In genomic region chr1:1264868-1265272, GRCh38 we compare ENCODE assay signal across 11 cellular contexts. TPM values are rescaled to one million over a fixed set of nuclear protein-coding genes. Genes with fewer than 3 reads are reported as not detected.
DNase-seq lines count a peak whose midpoint lies in the region; ATAC-seq, FAIRE-seq and TF ChIP-seq lines count a peak whose summit lies in the region.
"Had no signal": no experiment of that assay in that cellular context is flagged by ENCODE, and none has a peak within 500 bp of the region (broad histone marks: within the 10 kb centered on the region; RNA-seq: fewer than 3 reads in every experiment).

No MANE protein-coding gene starts in this region.

- H3K27ac ChIP-seq in A673 (ENCODE audit: low read depth, low read length, poor library complexity, severe bottlenecking): no peak overlapping the region
- H3K27ac ChIP-seq in caudate nucleus (ENCODE audit: low read depth, low read length): no peak overlapping the region

- no peaks in the 10 kb centered on the region for H3K9me3 ChIP-seq in A673 (ENCODE audit: low read depth, low read length, poor library complexity, severe bottlenecking)
- H3K9me3 ChIP-seq: upper lobe of left lung had no signal

- DNase-seq in A673 (ENCODE audit: low spot score) (peak; percentile 60), H7 (peak; percentile 90), T1000 (lab: John Stamatoyannopoulos, UW) (peak; percentile 91), foreskin fibroblast (peak; percentile 99), caudate nucleus (lab: John Stamatoyannopoulos, UW) (no peak), MV-4-11 (lab: John Stamatoyannopoulos, UW) (no peak), GM12892 (ENCODE audit: insufficient read length) (no peak)
- DNase-seq: DMS79, natural killer cell, upper lobe of left lung had no signal

- BruUV-seq in A673 (replicated peaks; lab: Mats Ljungman, UMichigan): no TSS peak

- intact Hi-C loops in A673 (cut with micrococcal nuclease; ENCODE audit: unreplicated experiment): no loop called here

- no peaks in the 10 kb centered on the region for H3K4me1 ChIP-seq in A673 (ENCODE audit: insufficient read depth, low read length, poor library complexity, severe bottlenecking)

- H3K36me3 ChIP-seq in A673 (ENCODE audit: insufficient read depth, low read length, poor library complexity, severe bottlenecking) (peaks cover 51% of the 10 kb centered on the region), H7 (replicated peaks; ENCODE audit: control insufficient read depth, insufficient read depth, low read length) (peaks cover 28% of the 10 kb centered on the region)

- no peak for FAIRE-seq in GM12892 (lab: Jason Lieb, UNC)

- H3K4me3 ChIP-seq in A673 (ENCODE audit: low read depth, low read length, poor library complexity, severe bottlenecking) (no peak overlapping the region), H7 (ENCODE audit: insufficient read depth, low read depth, low read length) (no peak overlapping the region), foreskin fibroblast (ENCODE audit: low read depth in 1 of 2, low read length in 2 of 2) (no peak overlapping the region)
- H3K4me3 ChIP-seq: upper lobe of left lung had no signal

- H3K27me3 ChIP-seq in A673 (replicated peaks; ENCODE audit: insufficient read depth, low read depth, low read length, poor library complexity): no peaks in the 10 kb centered on the region
- no peaks in the 10 kb centered on the region for H3K27me3 ChIP-seq in H7 (ENCODE audit: control insufficient read depth, insufficient read depth, low read length)
- H3K27me3 ChIP-seq: upper lobe of left lung had no signal

- TF ChIP-seq POLR2A in GM12892 (IDR thresholded peaks at IDR 0.05; ENCODE audit: low read depth, low read length): no peak

- CTCF ChIA-PET in A673 (lab: Charles Lee): no interaction called here

- ATAC-seq in HG03039 (IDR thresholded peaks at IDR 0.05; ENCODE audit: unreplicated experiment): no peak

- TF ChIP-seq CTCF in A673 (conservative IDR thresholded peaks at IDR 0.05; ENCODE audit: low read depth, low read length) (peak; percentile 53), foreskin fibroblast (IDR thresholded peaks at IDR 0.05; ENCODE audit: low read depth, low read length) (peak; percentile 65)

- POLR2A ChIA-PET in A673 (lab: Charles Lee; ENCODE audit: low non-redundant PET): no interaction called here

RNA-seq across cellular contexts. Expression of gene UBE2J2, which starts 8.8 kb away (rescaled TPM):
- total RNA-seq in A673 (2021): 86.4 and 92.8 TPM in 2 replicates
- total RNA-seq in H7 (2014; rRNA removed; shearing (Covaris generic)): 81.8 and 105 TPM in 2 replicates
- polyA plus RNA-seq in GM12892 (2012; ENCODE audit: missing spikeins): 29.0 TPM

RNA-seq across cellular contexts. Expression of gene SCNN1D, which starts 15.4 kb away (rescaled TPM):
- total RNA-seq in A673 (2021): 4.5 and 13.0 TPM in 2 replicates
- total RNA-seq in H7 (2014; rRNA removed; shearing (Covaris generic)): 4.0 and 10.2 TPM in 2 replicates
- 0.34 TPM for polyA plus RNA-seq in GM12892 (2012; ENCODE audit: missing spikeins)

RNA-seq across cellular contexts. Expression of gene C1QTNF12, which starts 18.3 kb away (rescaled TPM):
- 2.9 and 4.4 TPM in 2 replicates for total RNA-seq in A673 (2021)
- total RNA-seq in H7 (2014; rRNA removed; shearing (Covaris generic)): 3.6 and 6.3 TPM in 2 replicates
- polyA plus RNA-seq in GM12892 (2012; ENCODE audit: missing spikeins): not detected

RNA-seq across cellular contexts. Expression of gene B3GALT6, which starts 32.8 kb away (rescaled TPM):
- 41.3 and 41.8 TPM in 2 replicates for total RNA-seq in A673 (2021)
- 40.3 and 47.2 TPM in 2 replicates for total RNA-seq in H7 (2014; rRNA removed; shearing (Covaris generic))
- 3.6 TPM for polyA plus RNA-seq in GM12892 (2012; ENCODE audit: missing spikeins)

RNA-seq across cellular contexts. Expression of gene SDF4, which starts 33.1 kb away (rescaled TPM):
- 121 and 133 TPM in 2 replicates for total RNA-seq in A673 (2021)
- total RNA-seq in H7 (2014; rRNA removed; shearing (Covaris generic)): 102 and 127 TPM in 2 replicates
- polyA plus RNA-seq in GM12892 (2012; ENCODE audit: missing spikeins): 32.3 TPM

Comparison
In these comparisons a context has a peak if more than half of its experiments do, and no peak if none do; other contexts are left out.
1. DNase-seq: peak in A673 (single experiment), H7 (single experiment), T1000 (single experiment) and foreskin fibroblast (2 of 2); none in caudate nucleus (0 of 61), MV-4-11 (single experiment) and GM12892 (single experiment).